In the genomic region with DNA sequence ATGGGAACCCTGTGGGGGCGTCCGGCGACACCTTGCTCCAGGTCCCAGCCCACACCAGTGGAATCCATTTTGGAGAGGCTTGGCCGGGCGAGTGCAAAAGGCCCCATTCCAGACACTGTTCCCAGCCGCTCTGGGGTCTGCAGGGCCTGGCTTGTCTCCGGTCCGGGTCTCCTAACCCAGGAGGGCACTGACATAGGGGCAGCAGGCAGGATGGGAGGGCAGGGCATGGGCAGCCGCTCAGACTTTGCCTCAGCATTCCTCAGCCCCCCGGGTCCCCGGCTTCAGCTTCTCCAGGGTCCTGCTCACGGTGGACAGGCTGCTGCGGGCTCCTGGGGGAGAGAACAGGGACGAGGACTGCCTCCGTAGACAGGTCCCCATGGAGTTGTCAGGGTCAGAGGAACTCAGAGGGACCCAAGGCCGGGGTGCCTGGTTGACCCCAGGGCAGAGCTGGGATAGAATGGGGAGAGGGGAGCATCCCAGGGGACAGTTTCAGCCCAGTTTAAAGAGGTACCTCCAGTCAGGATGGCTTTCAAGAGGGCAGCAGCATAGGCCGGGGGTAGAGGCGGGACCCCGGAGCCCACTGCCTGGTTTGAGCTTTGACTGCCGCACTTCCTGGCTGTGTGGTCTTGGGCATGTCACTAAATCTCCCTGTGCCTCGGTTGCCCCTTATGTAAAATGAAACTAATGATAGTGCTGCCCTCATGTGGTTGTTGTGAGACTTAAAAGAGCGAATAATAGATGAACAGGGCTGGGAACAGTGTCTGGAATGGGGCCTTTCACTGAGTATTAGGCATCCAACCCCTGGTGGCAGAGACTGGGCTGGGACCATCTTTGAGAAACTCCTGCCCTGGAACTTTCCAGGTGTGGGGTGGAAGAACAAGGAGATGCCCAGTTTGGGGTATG, we compare ENCODE assay signal across 8 cellular contexts. TPM values are rescaled to one million over a fixed set of nuclear protein-coding genes. Genes with fewer than 3 reads are reported as not detected.
DNase-seq lines count a peak whose midpoint lies in the region; ATAC-seq and TF ChIP-seq lines count a peak whose summit lies in the region.

No MANE protein-coding gene starts in this region.

- H3K27me3 Mint-ChIP-seq in CD14-positive monocyte (ENCODE audit: low read depth in 3 of 3) (peaks cover 45 to 48% (median 45%) of the 10 kb centered on the region in 3 donors), osteocyte (ENCODE audit: unreplicated experiment) (peaks cover 50% of the 10 kb centered on the region)
- H3K27me3 Mint-ChIP-seq in stimulated activated memory B cell treated with anti-CD40 and anti-IgM and Interleukin-4, amounts not matched to agents 10 μg/mL and 1 μg/mL and 100 μg/mL, for 72 hours = peaks cover 93% of the 10 kb centered on the region

- H3K36me3 Mint-ChIP-seq in CD14-positive monocyte (peaks cover 0 to 7% of the 10 kb centered on the region in 2 donors), osteocyte (ENCODE audit: unreplicated experiment) (no peaks in the 10 kb centered on the region)
- H3K36me3 Mint-ChIP-seq in stimulated activated memory B cell treated with anti-CD40 and anti-IgM and Interleukin-4, amounts not matched to agents 10 μg/mL and 1 μg/mL and 100 μg/mL, for 72 hours = no peaks in the 10 kb centered on the region

- DNase-seq in CD14-positive monocyte (ENCODE audit: low spot score) (no peak), GM20000 (ENCODE audit: low spot score) (peak; percentile 66), RPMI8226 (peak; percentile 64), epithelial cell of proximal tubule (ENCODE audit: low read depth) (no peak), osteocyte (ENCODE audit: extremely low spot score, unreplicated experiment) (no peak), DMS79 (lab: John Stamatoyannopoulos, UW) (no peak)

- no peak overlapping the region for H3K4me3 ChIP-seq in epithelial cell of proximal tubule (ENCODE audit: low read depth, low read length)

- no peak overlapping the region for H3K27ac Mint-ChIP-seq in CD14-positive monocyte
- H3K27ac Mint-ChIP-seq in osteocyte (ENCODE audit: unreplicated experiment) = no peak overlapping the region
- H3K27ac Mint-ChIP-seq in stimulated activated memory B cell treated with anti-CD40 and anti-IgM and Interleukin-4, amounts not matched to agents 10 μg/mL and 1 μg/mL and 100 μg/mL, for 72 hours = no peak overlapping the region

- no peak for ATAC-seq in stimulated activated memory B cell treated with anti-CD40 and anti-IgM and Interleukin-4, amounts not matched to agents 10 μg/mL and 1 μg/mL and 100 μg/mL, for 72 hours
- no peak for ATAC-seq in HG02840 (IDR thresholded peaks at IDR 0.05; ENCODE audit: low FRiP score, unreplicated experiment)

- H3K4me1 Mint-ChIP-seq in CD14-positive monocyte (peaks cover 15% of the 10 kb centered on the region), osteocyte (ENCODE audit: unreplicated experiment) (peaks cover 5% of the 10 kb centered on the region)
- peaks cover 11% of the 10 kb centered on the region for H3K4me1 Mint-ChIP-seq in stimulated activated memory B cell treated with anti-CD40 and anti-IgM and Interleukin-4, amounts not matched to agents 10 μg/mL and 1 μg/mL and 100 μg/mL, for 72 hours

- TF ChIP-seq CTCF in CD14-positive monocyte (IDR thresholded peaks at IDR 0.05) (peak; percentile 58), GM20000 (IDR thresholded peaks at IDR 0.05; ENCODE audit: extremely low read depth, missing control alignments) (no peak), epithelial cell of proximal tubule (conservative IDR thresholded peaks at IDR 0.05; ENCODE audit: low read depth, low read length) (peak; percentile 60), osteocyte (IDR thresholded peaks at IDR 0.05) (peak; percentile 64)

- H3K9me3 Mint-ChIP-seq in CD14-positive monocyte (peaks cover 0 to 10% (median 2%) of the 10 kb centered on the region in 7 donors), osteocyte (ENCODE audit: unreplicated experiment) (no peaks in the 10 kb centered on the region)
- no peaks in the 10 kb centered on the region for H3K9me3 Mint-ChIP-seq in stimulated activated memory B cell treated with anti-CD40 and anti-IgM and Interleukin-4, amounts not matched to agents 10 μg/mL and 1 μg/mL and 100 μg/mL, for 72 hours

- H3K4me3 Mint-ChIP-seq in CD14-positive monocyte (no peak overlapping the region), osteocyte (ENCODE audit: unreplicated experiment) (no peak overlapping the region)
- H3K4me3 Mint-ChIP-seq in stimulated activated memory B cell treated with anti-CD40 and anti-IgM and Interleukin-4, amounts not matched to agents 10 μg/mL and 1 μg/mL and 100 μg/mL, for 72 hours = no peak overlapping the region

- intact Hi-C loops in CD14-positive monocyte (cut with micrococcal nuclease) = no loop called here

RNA-seq across cellular contexts. Expression of gene KNCN, which starts 3.7 kb away (rescaled TPM):
- polyA plus RNA-seq in CD14-positive monocyte = not detected
- total RNA-seq in epithelial cell of proximal tubule (not detected in 2 replicates), osteocyte (not detected in 2 replicates)

RNA-seq across cellular contexts. Expression of gene MKNK1, which starts 56.3 kb away (rescaled TPM):
- 10 to 100 TPM; 38.2 to 38.6 TPM for polyA plus RNA-seq in CD14-positive monocyte
- 19.2 and 19.4 TPM in 2 replicates for total RNA-seq in epithelial cell of proximal tubule
- total RNA-seq in osteocyte = 32.5 and 35.0 TPM in 2 replicates

RNA-seq across cellular contexts. Expression of gene DMBX1, which starts 58.1 kb away (rescaled TPM):
- polyA plus RNA-seq in CD14-positive monocyte = not detected
- total RNA-seq in epithelial cell of proximal tubule (not detected in 2 replicates), osteocyte (not detected in 2 replicates)

Comparison
In these comparisons a context has a peak if more than half of its experiments do, and no peak if none do; other contexts are left out.
1. DNase-seq: peak in GM20000 (single experiment) and RPMI8226 (single experiment); none in CD14-positive monocyte (single experiment), epithelial cell of proximal tubule (single experiment), osteocyte (single experiment) and DMS79 (single experiment).